In genomic region chr9:133273098-133273497, GRCh38 we compare ENCODE assay signal across 15 cellular contexts. TPM values are rescaled to one million over a fixed set of nuclear protein-coding genes. Genes with fewer than 3 reads are reported as not detected.
"Had no signal": no experiment of that assay in that cellular context is flagged by ENCODE, and none has a peak within 500 bp of the region (broad histone marks: within the 10 kb centered on the region; RNA-seq: fewer than 3 reads in every experiment).

No MANE protein-coding gene starts in this region.

- H3K4me1 ChIP-seq: upper lobe of right lung had no signal

- H3K4me3 Mint-ChIP-seq: activated CD4-positive, alpha-beta memory T cell treated with anti-CD3 and anti-CD28 coated beads for 36 hours; activated naive CD8-positive, alpha-beta T cell treated with anti-CD3 and anti-CD28 coated beads, Interleukin-2, amount 50 U/mL, for 24 hours; activated T-helper 1 cell treated with anti-CD3 and anti-CD28 coated beads, Interleukin-12 subunit alpha, Interleukin-12 subunit beta, Interleukin-2, Interleukin-4 antibody, amounts not matched to agents 30 ng/mL and 10 ng/mL and 1 ng/mL, durations not matched to agents 14 hours and 24 hours and 36 hours; stimulated activated memory B cell treated with anti-CD40 and anti-IgM and Interleukin-4, amounts not matched to agents 10 μg/mL and 1 μg/mL and 100 μg/mL, for 72 hours had no signal

- H3K9me3 ChIP-seq: upper lobe of right lung had no signal

- DNase-seq: activated CD4-positive, alpha-beta memory T cell treated with anti-CD3 and anti-CD28 coated beads for 36 hours; activated naive CD4-positive, alpha-beta T cell; activated naive CD8-positive, alpha-beta T cell treated with anti-CD3 and anti-CD28 coated beads, Interleukin-2, amount 50 U/mL, for 24 hours; heart right ventricle; kidney; right cardiac atrium; stimulated activated CD4-positive, alpha-beta T cell treated with anti-CD3 and anti-CD28 coated beads, Interleukin-1b, Interleukin-23, amount 100 ng/mL, for 48 hours; upper lobe of right lung had no signal

- H3K36me3 ChIP-seq: heart right ventricle, upper lobe of right lung had no signal

- H3K9me3 Mint-ChIP-seq: activated CD4-positive, alpha-beta memory T cell treated with anti-CD3 and anti-CD28 coated beads for 36 hours; activated naive CD8-positive, alpha-beta T cell treated with anti-CD3 and anti-CD28 coated beads, Interleukin-2, amount 50 U/mL, for 24 hours; activated T-helper 1 cell treated with anti-CD3 and anti-CD28 coated beads, Interleukin-12 subunit alpha, Interleukin-12 subunit beta, Interleukin-2, Interleukin-4 antibody, amounts not matched to agents 30 ng/mL and 10 ng/mL and 1 ng/mL, durations not matched to agents 14 hours and 24 hours and 36 hours had no signal

- H3K4me1 Mint-ChIP-seq: stimulated activated memory B cell treated with anti-CD40 and anti-IgM and Interleukin-4, amounts not matched to agents 10 μg/mL and 1 μg/mL and 100 μg/mL, for 72 hours had no signal

- H3K27ac ChIP-seq: SK-N-MC, upper lobe of right lung had no signal

- H3K4me3 ChIP-seq: SK-N-MC had no signal

- H3K36me3 Mint-ChIP-seq: activated CD4-positive, alpha-beta memory T cell treated with anti-CD3 and anti-CD28 coated beads for 36 hours; stimulated activated memory B cell treated with anti-CD40 and anti-IgM and Interleukin-4, amounts not matched to agents 10 μg/mL and 1 μg/mL and 100 μg/mL, for 72 hours had no signal

- ATAC-seq: activated naive CD8-positive, alpha-beta T cell treated with anti-CD3 and anti-CD28 coated beads, Interleukin-2, amount 50 U/mL, for 24 hours; right cardiac atrium had no signal

- H3K27ac Mint-ChIP-seq: activated CD4-positive, alpha-beta memory T cell treated with anti-CD3 and anti-CD28 coated beads for 36 hours; activated naive CD8-positive, alpha-beta T cell treated with anti-CD3 and anti-CD28 coated beads, Interleukin-2, amount 50 U/mL, for 24 hours; stimulated activated memory B cell treated with anti-CD40 and anti-IgM and Interleukin-4, amounts not matched to agents 10 μg/mL and 1 μg/mL and 100 μg/mL, for 72 hours had no signal

RNA-seq across cellular contexts. Expression of gene ABO, which starts 1.9 kb away (rescaled TPM):
- total RNA-seq: activated CD4-positive, alpha-beta memory T cell treated with anti-CD3 and anti-CD28 coated beads for 36 hours; astrocyte; fibroblast of lung; frontal cortex; myocyte had no signal
- polyA plus RNA-seq: fibroblast of lung had no signal
